In genomic region chr14:21017528-21018245, GRCh38 we compare ENCODE assay signal across 23 cellular contexts. TPM values are rescaled to one million over a fixed set of nuclear protein-coding genes. Genes with fewer than 3 reads are reported as not detected.
"Had no signal": no experiment of that assay in that cellular context is flagged by ENCODE, and none has a peak within 500 bp of the region (broad histone marks: within the 10 kb centered on the region; RNA-seq: fewer than 3 reads in every experiment).

No MANE protein-coding gene starts in this region.

- H3K4me2 ChIP-seq: hepatocyte had no signal

- H3K4me3 Mint-ChIP-seq: activated CD4-positive, alpha-beta T cell treated with anti-CD3 and anti-CD28 coated beads, Interleukin-2, amount 10 ng/mL, durations not matched to agents 24 days and 14 days; activated CD8-positive, alpha-beta T cell treated with anti-CD3 and anti-CD28 coated beads, Interleukin-2, amount 10 ng/mL, durations not matched to agents 7 days and 5 days; activated T-cell treated with anti-CD3 and anti-CD28 coated beads, Interleukin-2, amount 50 U/mL, for 4 hours; mesothelial cell of epicardium; nephron; T-cell had no signal

- H3K27ac ChIP-seq: brain microvascular endothelial cell, esophagus squamous epithelium, hepatocyte, lower lobe of right lung, tibial artery had no signal

- H3K27ac Mint-ChIP-seq: activated CD4-positive, alpha-beta T cell treated with anti-CD3 and anti-CD28 coated beads, Interleukin-2, amount 10 ng/mL, durations not matched to agents 24 days and 14 days; activated CD8-positive, alpha-beta T cell treated with anti-CD3 and anti-CD28 coated beads, Interleukin-2, amount 10 ng/mL, durations not matched to agents 7 days and 5 days; mesothelial cell of epicardium; nephron; T-cell had no signal

- ATAC-seq: activated CD8-positive, alpha-beta T cell treated with anti-CD3 and anti-CD28 coated beads, Interleukin-2, amount 10 ng/mL, durations not matched to agents 7 days and 5 days; activated T-cell treated with anti-CD3 and anti-CD28 coated beads, Interleukin-2, amount 50 U/mL, for 4 hours; left colon; lower lobe of right lung; T-cell had no signal

- DNase-seq: activated CD4-positive, alpha-beta T cell treated with anti-CD3 and anti-CD28 coated beads, Interleukin-2, amount 10 ng/mL, durations not matched to agents 24 days and 14 days; activated CD8-positive, alpha-beta T cell treated with anti-CD3 and anti-CD28 coated beads, Interleukin-2, amount 10 ng/mL, durations not matched to agents 7 days and 5 days; activated effector memory CD4-positive, alpha-beta T cell treated with Interleukin-2 at 50 U/mL for 16 hours; activated naive CD4-positive, alpha-beta T cell treated with anti-CD3 and anti-CD28 coated beads, Interleukin-2, amount 50 U/mL, for 16 hours; activated T-cell treated with anti-CD3 and anti-CD28 coated beads, Interleukin-2, amount 50 U/mL, for 4 hours; aorta; brain microvascular endothelial cell; dermis blood vessel endothelial cell; effector memory CD4-positive, alpha-beta T cell; esophagus squamous epithelium; left colon; lower lobe of right lung; stimulated activated CD4-positive, alpha-beta T cell treated with anti-CD3 and anti-CD28 coated beads, Interleukin-2, amount 100 ng/mL, for 24 hours; stimulated activated naive CD4-positive, alpha-beta T cell treated with Interleukin-2 at 50 U/mL for 16 hours; T-cell; tibial artery had no signal

- H3K79me2 ChIP-seq: hepatocyte had no signal

- H3K4me3 ChIP-seq: esophagus squamous epithelium, hepatocyte, lower lobe of right lung, tibial artery had no signal

- FAIRE-seq: urothelium cell line had no signal

- H3K9me3 Mint-ChIP-seq: activated CD4-positive, alpha-beta T cell treated with anti-CD3 and anti-CD28 coated beads, Interleukin-2, amount 10 ng/mL, durations not matched to agents 24 days and 14 days; activated T-cell treated with anti-CD3 and anti-CD28 coated beads, Interleukin-2, amount 50 U/mL, for 4 hours; mesothelial cell of epicardium; nephron; T-cell had no signal

- H2AFZ ChIP-seq: hepatocyte had no signal

- H3K9me3 ChIP-seq: esophagus squamous epithelium, lower lobe of right lung, tibial artery had no signal

- H3K27me3 ChIP-seq: esophagus squamous epithelium, hepatocyte, tibial artery had no signal

- H3K36me3 ChIP-seq: brain microvascular endothelial cell had no signal

RNA-seq across cellular contexts. Expression of gene TPPP2, which starts 12.3 kb away (rescaled TPM):
- total RNA-seq: activated CD4-positive, alpha-beta T cell treated with anti-CD3 and anti-CD28 coated beads, Interleukin-2, amount 10 ng/mL, durations not matched to agents 24 days and 14 days; activated CD8-positive, alpha-beta T cell treated with anti-CD3 and anti-CD28 coated beads, Interleukin-2, amount 10 ng/mL, durations not matched to agents 7 days and 5 days; activated T-cell treated with anti-CD3 and anti-CD28 coated beads, Interleukin-2, amount 50 U/mL, for 4 hours; aorta; cerebellum; dermis blood vessel endothelial cell; esophagus squamous epithelium; glomerular endothelial cell; hepatocyte; lower lobe of right lung; mesothelial cell of epicardium; posterior vena cava; T-cell had no signal
- polyA plus RNA-seq: aorta, hepatocyte had no signal

RNA-seq across cellular contexts. Expression of gene RNASE13, which starts 16.9 kb away (rescaled TPM):
- total RNA-seq: activated CD4-positive, alpha-beta T cell treated with anti-CD3 and anti-CD28 coated beads, Interleukin-2, amount 10 ng/mL, durations not matched to agents 24 days and 14 days; activated CD8-positive, alpha-beta T cell treated with anti-CD3 and anti-CD28 coated beads, Interleukin-2, amount 10 ng/mL, durations not matched to agents 7 days and 5 days; activated T-cell treated with anti-CD3 and anti-CD28 coated beads, Interleukin-2, amount 50 U/mL, for 4 hours; aorta; cerebellum; dermis blood vessel endothelial cell; esophagus squamous epithelium; glomerular endothelial cell; hepatocyte; left colon; lower lobe of right lung; mesothelial cell of epicardium; posterior vena cava; T-cell had no signal
- polyA plus RNA-seq: hepatocyte had no signal

RNA-seq across cellular contexts. Expression of gene SLC39A2, which starts 18.6 kb away (rescaled TPM):
- total RNA-seq: activated CD4-positive, alpha-beta T cell treated with anti-CD3 and anti-CD28 coated beads, Interleukin-2, amount 10 ng/mL, durations not matched to agents 24 days and 14 days; activated CD8-positive, alpha-beta T cell treated with anti-CD3 and anti-CD28 coated beads, Interleukin-2, amount 10 ng/mL, durations not matched to agents 7 days and 5 days; aorta; cerebellum; dermis blood vessel endothelial cell; glomerular endothelial cell; lower lobe of right lung had no signal
- polyA plus RNA-seq: aorta had no signal

RNA-seq across cellular contexts. Expression of gene RNASE7, which starts 24.5 kb away (rescaled TPM):
- total RNA-seq: activated CD4-positive, alpha-beta T cell treated with anti-CD3 and anti-CD28 coated beads, Interleukin-2, amount 10 ng/mL, durations not matched to agents 24 days and 14 days; activated CD8-positive, alpha-beta T cell treated with anti-CD3 and anti-CD28 coated beads, Interleukin-2, amount 10 ng/mL, durations not matched to agents 7 days and 5 days; activated T-cell treated with anti-CD3 and anti-CD28 coated beads, Interleukin-2, amount 50 U/mL, for 4 hours; aorta; cerebellum; dermis blood vessel endothelial cell; glomerular endothelial cell; hepatocyte; lower lobe of right lung; posterior vena cava; T-cell had no signal
- polyA plus RNA-seq: aorta, hepatocyte had no signal
